ENCODE assay signal across 9 cellular contexts in the genomic region with DNA sequence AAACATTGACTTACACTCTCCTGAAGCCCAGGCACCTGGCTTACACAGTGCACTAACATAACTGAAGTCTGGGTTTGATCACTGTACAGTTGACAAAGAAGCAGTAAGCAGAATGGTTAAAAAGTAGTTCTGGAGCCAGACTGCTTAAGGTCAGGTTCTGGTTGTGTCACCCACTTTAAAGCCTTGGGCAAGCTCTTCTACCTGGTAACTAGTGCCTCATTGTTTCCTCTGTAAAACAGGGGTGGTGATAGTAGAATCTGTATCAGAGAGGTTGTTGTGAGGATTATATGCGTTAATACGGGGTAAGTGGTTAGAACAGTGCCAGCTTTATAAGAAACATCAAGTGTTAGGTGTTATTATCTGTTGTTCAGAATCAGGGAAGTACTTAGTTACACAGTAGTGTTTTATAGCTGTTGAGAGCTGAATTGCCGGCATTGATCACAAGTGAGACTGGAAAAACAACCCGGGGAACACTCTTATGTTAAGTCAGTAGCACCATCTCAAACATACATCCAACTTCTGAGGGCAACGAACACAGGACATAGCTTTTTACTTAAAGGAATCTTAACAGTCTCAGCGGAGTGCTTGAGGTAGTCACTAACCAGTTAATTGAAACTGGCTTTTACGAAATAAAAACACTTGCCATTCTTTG. TPM values are rescaled to one million over a fixed set of nuclear protein-coding genes. Genes with fewer than 3 reads are reported as not detected.
DNase-seq lines count a peak whose midpoint lies in the region; ATAC-seq, FAIRE-seq and TF ChIP-seq lines count a peak whose summit lies in the region.
"Had no signal": no experiment of that assay in that cellular context is flagged by ENCODE, and none has a peak within 500 bp of the region (broad histone marks: within the 10 kb centered on the region; RNA-seq: fewer than 3 reads in every experiment).

No MANE protein-coding gene starts in this region.

- H3F3A ChIP-seq in GM23338 (replicated peaks; ENCODE audit: low read depth), result no peaks in the 10 kb centered on the region
- no peaks in the 10 kb centered on the region for H3F3A ChIP-seq in smooth muscle cell (ENCODE audit: low read depth)

- H3K4me2 ChIP-seq in GM23338 (0 out of 2 replicates have a peak overlapping the region, but pooled peaks have one; percentile 85), smooth muscle cell (peak overlapping the region; percentile 87)

- no peak overlapping the region for H3K4me3 ChIP-seq in GM23338
- H3K4me3 ChIP-seq in SJSA1, result no peak overlapping the region
- peak overlapping the region; percentile 82 for H3K4me3 ChIP-seq in fibroblast of villous mesenchyme (ENCODE audit: low read depth, low read length)
- peak overlapping the region; percentile 71 for H3K4me3 ChIP-seq in smooth muscle cell
- H3K4me3 ChIP-seq in pancreas, result peak overlapping the region in 1 of 4 donors; percentile 76

- H3K27ac Mint-ChIP-seq in GM23338, result peak overlapping the region; percentile 32

- peaks cover 2% of the 10 kb centered on the region; the same call in 2 of the 3 replicates for H3K36me3 Mint-ChIP-seq in GM23338 (ENCODE audit: low read depth)

- H3K9me3 ChIP-seq in SJSA1 (replicated peaks) (no peaks in the 10 kb centered on the region), smooth muscle cell (replicated peaks; ENCODE audit: low read depth) (no peaks in the 10 kb centered on the region), pancreas (no peaks in the 10 kb centered on the region)

- peaks cover 38% of the 10 kb centered on the region for H4K20me1 ChIP-seq in GM23338 (replicated peaks; ENCODE audit: insufficient read depth)
- H4K20me1 ChIP-seq in smooth muscle cell (ENCODE audit: low read depth), result peaks cover 82% of the 10 kb centered on the region

- H3K9me3 Mint-ChIP-seq in GM23338, result peaks cover 5% of the 10 kb centered on the region; the same call in 1 of the 3 replicates

- peaks cover 58% of the 10 kb centered on the region for H3K4me1 Mint-ChIP-seq in GM23338

- H3K9me2 ChIP-seq in GM23338 (ENCODE audit: insufficient read depth), result no peaks in the 10 kb centered on the region

- DNase-seq in GM23338 (ENCODE audit: low spot score) (no peak), SJSA1 (ENCODE audit: low read depth in 1 of 2, low spot score in 2 of 2) (peak in 1 of 2 experiments; percentile 37), fibroblast of villous mesenchyme (ENCODE audit: low read depth) (peak; percentile 45), smooth muscle cell (lab: John Stamatoyannopoulos, UW; ENCODE audit: unreplicated experiment) (no peak), pancreas (no peak), T1000 (lab: John Stamatoyannopoulos, UW) (no peak)
- no peak for DNase-seq in stimulated activated CD4-positive, alpha-beta T cell treated with anti-CD3 and anti-CD28 coated beads, Interleukin-2, amount 100 ng/mL, for 24 hours
- DNase-seq: NCI-H446 treated with DMSO at 0.1 percent for 48 hours had no signal

- H3K27ac ChIP-seq in GM23338 (ENCODE audit: low read depth) (no peak overlapping the region), SJSA1 (peak overlapping the region; percentile 52), smooth muscle cell (ENCODE audit: low read depth) (peak overlapping the region; percentile 93), pancreas (peak overlapping the region in 2 of 4 donors; percentile 25 to 46)

- H3K27me3 ChIP-seq in GM23338 (ENCODE audit: insufficient read depth) (peaks cover 8% of the 10 kb centered on the region), SJSA1 (replicated peaks) (no peaks in the 10 kb centered on the region), smooth muscle cell (ENCODE audit: low read depth) (no peaks in the 10 kb centered on the region), pancreas (no peaks in the 10 kb centered on the region)

- no peaks in the 10 kb centered on the region for H3K36me3 ChIP-seq in GM23338 (ENCODE audit: insufficient read depth)
- peaks cover 12% of the 10 kb centered on the region for H3K36me3 ChIP-seq in SJSA1
- H3K36me3 ChIP-seq in smooth muscle cell (ENCODE audit: low read depth), result no peaks in the 10 kb centered on the region
- H3K36me3 ChIP-seq in pancreas, result no peaks in the 10 kb centered on the region

- H3K27me3 Mint-ChIP-seq in GM23338 (ENCODE audit: insufficient read depth, low read depth, poor library complexity), result peaks cover 14% of the 10 kb centered on the region

- H2AFZ ChIP-seq in GM23338 (no peak overlapping the region), smooth muscle cell (ENCODE audit: low read depth) (no peak overlapping the region)

- no peak for ATAC-seq in GM23338
- ATAC-seq in GM18517 (IDR thresholded peaks at IDR 0.05; ENCODE audit: unreplicated experiment), result no peak
- ATAC-seq in pancreas, result no peak

- H3K4me3 Mint-ChIP-seq in GM23338, result no peak overlapping the region; the same call in 2 of the 3 replicates

- no peak for TF ChIP-seq CTCF in GM23338 (conservative IDR thresholded peaks at IDR 0.05; ENCODE audit: low read depth in 2 of 2)
- TF ChIP-seq CTCF in fibroblast of villous mesenchyme (IDR thresholded peaks at IDR 0.05; ENCODE audit: insufficient read depth, low read depth, low read length), result no peak
- no peak for TF ChIP-seq CTCF in smooth muscle cell (IDR thresholded peaks at IDR 0.05; ENCODE audit: borderline replicate concordance, insufficient read depth, poor library complexity, severe bottlenecking)
- no peak for TF ChIP-seq CTCF in pancreas (IDR thresholded peaks at IDR 0.05)

- FAIRE-seq in pancreas (lab: Jason Lieb, UNC), result no peak

- H3K79me2 ChIP-seq in GM23338 (replicated peaks; ENCODE audit: insufficient read depth) (peaks cover 83% of the 10 kb centered on the region), smooth muscle cell (ENCODE audit: low read depth) (peaks cover 84% of the 10 kb centered on the region)

- H3K4me1 ChIP-seq in GM23338 (ENCODE audit: insufficient read depth) (peaks cover 56% of the 10 kb centered on the region), SJSA1 (replicated peaks) (peaks cover 67% of the 10 kb centered on the region), smooth muscle cell (ENCODE audit: low read depth) (peaks cover 27% of the 10 kb centered on the region), pancreas (peaks cover 13 to 66% (median 54%) of the 10 kb centered on the region in 3 donors)

- no peak overlapping the region for H3K9ac ChIP-seq in smooth muscle cell (ENCODE audit: low read depth)

- intact Hi-C loops in pancreas (cut with DNase I), result no loop called here

- WGBS in smooth muscle cell (ENCODE audit: low lambda C conversion rate), result 66% methylated on average over 7 of the region's 7 CpGs
- WGBS in pancreas, 2 donors, result 20 to 27% methylated on average over 7 of the region's 7 CpGs

TF ChIP-seq in GM23338, 12 proteins besides CTCF, POLR2A, EP300 and RAD21:
- TF ChIP-seq POLR2AphosphoS5 (IDR thresholded peaks at IDR 0.05; ENCODE audit: low read depth), result no peak

RNA-seq across cellular contexts. Expression of gene BACH1, which starts 3.7 kb away (rescaled TPM):
- 41.2 and 41.4 TPM in 2 replicates for total RNA-seq in GM23338 (2014; rRNA removed; shearing (Covaris generic))
- polyA plus RNA-seq in GM23338 (2016; fragmentation: Nextera tagmentation; extraction: Ambion mirVana), result 18.4 and 18.9 TPM in 2 replicates
- 46.0 and 47.3 TPM in 2 replicates for total RNA-seq in SJSA1 (2014; rRNA removed; shearing (Covaris generic))
- total RNA-seq in fibroblast of villous mesenchyme, result 112 and 138 TPM in 2 replicates
- 103 and 113 TPM in 2 replicates for total RNA-seq in smooth muscle cell
- polyA plus RNA-seq in smooth muscle cell, result 26.3 and 29.5 TPM in 2 replicates
- 10 to 100 TPM; 29.3 to 66.2 (median 34.3) TPM for total RNA-seq in pancreas
- 1 to 10 TPM; 3.0 to 3.6 TPM for polyA plus RNA-seq in pancreas

Comparison
In these comparisons a context has a peak if more than half of its experiments do, and no peak if none do; other contexts are left out.
1. H3K4me3 ChIP-seq: peak in fibroblast of villous mesenchyme (single experiment) and smooth muscle cell (single experiment); none in GM23338 (single experiment) and SJSA1 (single experiment).